In genomic region chr20:13900506-13900905, GRCh38 we compare ENCODE assay signal across 24 cellular contexts.
DNase-seq lines count a peak whose midpoint lies in the region; ATAC-seq, FAIRE-seq and TF ChIP-seq lines count a peak whose summit lies in the region.
"Had no signal": no experiment of that assay in that cellular context is flagged by ENCODE, and none has a peak within 500 bp of the region (broad histone marks: within the 10 kb centered on the region; RNA-seq: fewer than 3 reads in every experiment).

No MANE protein-coding gene starts in this region.

- WGBS in K562 (ENCODE audit: insufficient coverage, low coverage, missing lambda C conversion rate), result 3% methylated on average over 6 of the region's 10 CpGs
- 92 to 95% (median 94%) methylated on average over 10 of the region's 10 CpGs for WGBS in ovary, 3 donors
- 92 to 94% (median 93%) methylated on average over 10 of the region's 10 CpGs for WGBS in stomach, 5 donors

- BruUV-seq in PC-3 (replicated peaks; lab: Mats Ljungman, UMichigan), result no TSS peak
- BruUV-seq in K562 (replicated peaks; lab: Mats Ljungman, UMichigan), result no TSS peak

- no peak overlapping the region for H3K4me2 ChIP-seq in PC-3 (ENCODE audit: low read length)
- H3K4me2 ChIP-seq in K562 (ENCODE audit: insufficient read depth, low read length), result peak overlapping the region; percentile 65
- H3K4me2 ChIP-seq: BLaER1 had no signal

- CTCF ChIA-PET in PC-3 (lab: Charles Lee) (no interaction called here), K562 (lab: Yijun Ruan, JAX; ENCODE audit: low intra/inter-chr PET ratio) (interaction anchor here (0.6 kb wide), 1 partner anchor 136 kb away, joined by 3 read pairs; no protein-coding TSS in a partner anchor)

- no peak overlapping the region for H3K4me3 ChIP-seq in PC-3 (ENCODE audit: low read length)
- peak overlapping the region; percentile 18; the same call in 1 of the 2 replicates for H3K4me3 ChIP-seq in K562
- H3K4me3 ChIP-seq in ovary, result no peak overlapping the region
- no peak overlapping the region for H3K4me3 ChIP-seq in stomach
- H3K4me3 ChIP-seq: BLaER1, GM12878, HAP-1 had no signal

- FAIRE-seq in K562 (lab: Jason Lieb, UNC), result peak; percentile 62
- FAIRE-seq in urothelium cell line (lab: Jason Lieb, UNC), result no peak
- no peak for FAIRE-seq in RCC 7860 (lab: Jason Lieb, UNC)
- FAIRE-seq: A204.1, D721Med, GM12878, GM18507 had no signal

- intact Hi-C loops in PC-3 (cut with micrococcal nuclease) (no loop called here), K562 (cut with micrococcal nuclease) (no loop called here), ovary (cut with DNase I) (no loop called here), stomach (cut with DNase I; ENCODE audit: low total_unique reads) (no loop called here)

- no peaks in the 10 kb centered on the region for H3F3A ChIP-seq in PC-3 (ENCODE audit: low read length, unreplicated experiment)

- TF ChIP-seq EP300 in K562 (IDR thresholded peaks at IDR 0.05; ENCODE audit: low read length), result no peak
- TF ChIP-seq EP300 in ovary (IDR thresholded peaks at IDR 0.05), result no peak
- no peak for TF ChIP-seq EP300 in stomach (IDR thresholded peaks at IDR 0.05)

- H3K79me2 ChIP-seq in PC-3 (ENCODE audit: low read length) (no peaks in the 10 kb centered on the region), K562 (ENCODE audit: control insufficient read depth, insufficient read depth, low read length) (no peaks in the 10 kb centered on the region)

- ATAC-seq in PC-3, result no peak
- peak; percentile 96 for ATAC-seq in K562
- ATAC-seq: CD8-positive, alpha-beta T cell; GM12878 had no signal

- H2AFZ ChIP-seq in PC-3 (ENCODE audit: low read length) (0 out of 2 replicates have a peak overlapping the region, but pooled peaks have one; percentile 28), K562 (ENCODE audit: low read depth, low read length) (peak overlapping the region; percentile 91)

- DNase-seq in NCI-H82 (lab: John Stamatoyannopoulos, UW) (peak; percentile 26), NCI-H82 treated with DMSO at 0.1 percent for 48 hours (lab: John Stamatoyannopoulos, UW; ENCODE audit: unreplicated experiment) (no peak), PC-3 (no peak), K562 (ENCODE audit: extremely low read depth in 1 of 4, low spot score in 3 of 4) (peak in 2 of 4 experiments; percentile 36 to 59), urothelium cell line (ENCODE audit: low spot score) (peak; percentile 52), ovary (no peak), RCC 7860 (ENCODE audit: low spot score) (no peak), stomach (no peak)
- DNase-seq: CD4-positive, CD25-positive, alpha-beta regulatory T cell; CD8-positive, alpha-beta T cell; DMS 273 treated with DMSO at 0.1 percent for 48 hours; DMS79; EL; GDM1; GOT3; HFFc6 had no signal

- H3K27me3 ChIP-seq in PC-3 (ENCODE audit: low read length) (no peaks in the 10 kb centered on the region), K562 (ENCODE audit: control insufficient read depth in 2 of 2, insufficient read depth in 2 of 2, low read length in 2 of 2) (no peaks in the 10 kb centered on the region), ovary (no peaks in the 10 kb centered on the region), stomach (no peaks in the 10 kb centered on the region)
- H3K27me3 ChIP-seq: BLaER1 had no signal

- POLR2A ChIA-PET in PC-3 (lab: Charles Lee; ENCODE audit: unreplicated experiment) (no interaction called here), K562 (lab: Yijun Ruan, JAX) (no interaction called here)

- in situ Hi-C loops in K562 (cut with MboI), result loop anchor here (5.0 kb wide), 1 partner anchor 47 kb away; no protein-coding TSS in a partner anchor

- H3K4me1 ChIP-seq in PC-3 (ENCODE audit: insufficient read depth, low read length), result no peaks in the 10 kb centered on the region
- H3K4me1 ChIP-seq in K562 (replicated peaks in 1 of 2; ENCODE audit: control insufficient read depth in 2 of 2, insufficient read depth in 2 of 2, low read length in 2 of 2), result no peaks in the 10 kb centered on the region; a peak in 1 of 5 replicates
- H3K4me1 ChIP-seq in ovary (ENCODE audit: insufficient read depth), result no peaks in the 10 kb centered on the region
- no peaks in the 10 kb centered on the region for H3K4me1 ChIP-seq in stomach
- H3K4me1 ChIP-seq: HAP-1 had no signal

- TF ChIP-seq POLR2A in K562 (conservative IDR thresholded peaks at IDR 0.05) (no peak), ovary (IDR thresholded peaks at IDR 0.05) (no peak), stomach (IDR thresholded peaks at IDR 0.05) (no peak)

- no peak for TF ChIP-seq CTCF in PC-3 (conservative IDR thresholded peaks at IDR 0.05; ENCODE audit: low read depth, low read length)
- TF ChIP-seq CTCF in K562 (IDR thresholded peaks at IDR 0.05 in 2 of 3, conservative IDR thresholded peaks at IDR 0.05 in 1 of 3; ENCODE audit: insufficient read depth in 2 of 3, low read depth in 1 of 3, low read length in 3 of 3), result no peak
- TF ChIP-seq CTCF in ovary (IDR thresholded peaks at IDR 0.05), result no peak
- no peak for TF ChIP-seq CTCF in stomach (IDR thresholded peaks at IDR 0.05)

- no peaks in the 10 kb centered on the region for H3K9me1 ChIP-seq in K562 (ENCODE audit: control insufficient read depth, insufficient read depth, low read length)

- H3K9ac ChIP-seq in PC-3 (ENCODE audit: low read length) (no peak overlapping the region), K562 (ENCODE audit: insufficient read depth in 1 of 2, low read depth in 2 of 2, low read length in 2 of 2) (peak overlapping the region; percentile 45 to 65; a peak in 3 of 4 replicates)
- H3K9ac ChIP-seq: BLaER1 had no signal

- no peak for TF ChIP-seq RAD21 in K562 (CRISPR knock-in tag; conservative IDR thresholded peaks at IDR 0.05 in 1 of 2, IDR thresholded peaks at IDR 0.05 in 1 of 2)

- no peaks in the 10 kb centered on the region for H3K9me3 ChIP-seq in PC-3 (ENCODE audit: low read length)
- H3K9me3 ChIP-seq in K562 (replicated peaks; ENCODE audit: control insufficient read depth, insufficient read depth, low read depth, low read length), result no peaks in the 10 kb centered on the region
- H3K9me3 ChIP-seq in ovary, result no peaks in the 10 kb centered on the region
- no peaks in the 10 kb centered on the region for H3K9me3 ChIP-seq in stomach
- H3K9me3 ChIP-seq: BLaER1, HAP-1 had no signal

- H3K27ac ChIP-seq in PC-3 (ENCODE audit: low read length) (no peak overlapping the region), K562 (ENCODE audit: extremely low read depth, low read depth, low read length) (peak overlapping the region; percentile 40; the same call in 1 of the 3 replicates), ovary (no peak overlapping the region), stomach (no peak overlapping the region)
- H3K27ac ChIP-seq: 22Rv1, BLaER1, C4-2B had no signal

- H3K36me3 ChIP-seq in PC-3 (ENCODE audit: low read depth, low read length) (no peaks in the 10 kb centered on the region), K562 (ENCODE audit: control insufficient read depth, insufficient read depth, low read length) (no peaks in the 10 kb centered on the region), ovary (no peaks in the 10 kb centered on the region), stomach (no peaks in the 10 kb centered on the region)
- H3K36me3 ChIP-seq: BLaER1, HAP-1 had no signal

- H4K20me1 ChIP-seq in PC-3 (ENCODE audit: low read length) (no peaks in the 10 kb centered on the region), K562 (replicated peaks; ENCODE audit: control insufficient read depth, insufficient read depth, low read length) (no peaks in the 10 kb centered on the region)
- H4K20me1 ChIP-seq: BLaER1 had no signal

- H3K9me2 ChIP-seq in PC-3 (replicated peaks; ENCODE audit: low read length), result no peaks in the 10 kb centered on the region

TF ChIP-seq in K562, 482 proteins besides CTCF, POLR2A, EP300 and RAD21:
- TF ChIP-seq SMAD2 (IDR thresholded peaks at IDR 0.05; ENCODE audit: low read depth, low read length) (no peak), RBM14 (IDR thresholded peaks at IDR 0.05; ENCODE audit: borderline replicate concordance, insufficient read depth, low read depth, low read length) (no peak), RBFOX2 (IDR thresholded peaks at IDR 0.05; ENCODE audit: low read depth, low read length) (0 out of 2 replicates have a peak, but pooled peaks have one; percentile 19), NFE2 (IDR thresholded peaks at IDR 0.05; ENCODE audit: low read depth) (peak; percentile 35; the same call in 1 of the 2 replicates)
- TF ChIP-seq, protein P1, sequence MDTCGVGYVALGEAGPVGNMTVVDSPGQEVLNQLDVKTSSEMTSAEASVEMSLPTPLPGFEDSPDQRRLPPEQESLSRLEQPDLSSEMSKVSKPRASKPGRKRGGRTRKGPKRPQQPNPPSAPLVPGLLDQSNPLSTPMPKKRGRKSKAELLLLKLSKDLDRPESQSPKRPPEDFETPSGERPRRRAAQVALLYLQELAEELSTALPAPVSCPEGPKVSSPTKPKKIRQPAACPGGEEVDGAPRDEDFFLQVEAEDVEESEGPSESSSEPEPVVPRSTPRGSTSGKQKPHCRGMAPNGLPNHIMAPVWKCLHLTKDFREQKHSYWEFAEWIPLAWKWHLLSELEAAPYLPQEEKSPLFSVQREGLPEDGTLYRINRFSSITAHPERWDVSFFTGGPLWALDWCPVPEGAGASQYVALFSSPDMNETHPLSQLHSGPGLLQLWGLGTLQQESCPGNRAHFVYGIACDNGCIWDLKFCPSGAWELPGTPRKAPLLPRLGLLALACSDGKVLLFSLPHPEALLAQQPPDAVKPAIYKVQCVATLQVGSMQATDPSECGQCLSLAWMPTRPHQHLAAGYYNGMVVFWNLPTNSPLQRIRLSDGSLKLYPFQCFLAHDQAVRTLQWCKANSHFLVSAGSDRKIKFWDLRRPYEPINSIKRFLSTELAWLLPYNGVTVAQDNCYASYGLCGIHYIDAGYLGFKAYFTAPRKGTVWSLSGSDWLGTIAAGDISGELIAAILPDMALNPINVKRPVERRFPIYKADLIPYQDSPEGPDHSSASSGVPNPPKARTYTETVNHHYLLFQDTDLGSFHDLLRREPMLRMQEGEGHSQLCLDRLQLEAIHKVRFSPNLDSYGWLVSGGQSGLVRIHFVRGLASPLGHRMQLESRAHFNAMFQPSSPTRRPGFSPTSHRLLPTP (IDR thresholded peaks at IDR 0.05; ENCODE audit: borderline replicate concordance, extremely low read depth, insufficient read length), result no peak

Comparison
In these comparisons a context has a peak if more than half of its experiments do, and no peak if none do; other contexts are left out.
1. DNase-seq: peak in NCI-H82 (single experiment) and urothelium cell line (single experiment); none in NCI-H82 treated with DMSO at 0.1 percent for 48 hours (single experiment), PC-3 (single experiment), ovary (0 of 5), RCC 7860 (single experiment) and stomach (single experiment).